Comparison of ENCODE assay signal across 8 cellular contexts in genomic region chr5:132466453-132467291, GRCh38. TPM values are rescaled to one million over a fixed set of nuclear protein-coding genes. Genes with fewer than 3 reads are reported as not detected.
DNase-seq lines count a peak whose midpoint lies in the region; ATAC-seq, FAIRE-seq and TF ChIP-seq lines count a peak whose summit lies in the region.

No MANE protein-coding gene starts in this region.

- no peak for FAIRE-seq in pancreas (lab: Jason Lieb, UNC)

- ATAC-seq in GM19025 (IDR thresholded peaks at IDR 0.05; ENCODE audit: low read depth, unreplicated experiment), result peak; percentile 62
- peak; percentile 60 for ATAC-seq in HG03159 (IDR thresholded peaks at IDR 0.05; ENCODE audit: unreplicated experiment)
- ATAC-seq in pancreas, result peak in 3 of 4 donors; percentile 35 to 57 (median 43)

- H3K36me3 ChIP-seq in BLaER1 treated with 17β-estradiol and CSF1 and Interleukin-3, amounts not matched to agents 10 nM and 100 nM, result peaks cover 0 to 15% (median 0%) of the 10 kb centered on the region in 11 experiments; a peak in 5 of 22 replicates
- H3K36me3 ChIP-seq in pancreas, result no peaks in the 10 kb centered on the region

- H3K27ac ChIP-seq in BLaER1 treated with 17β-estradiol and CSF1 and Interleukin-3, amounts not matched to agents 10 nM and 100 nM, result peak overlapping the region in 10 of 11 experiments; percentile 54 to 100 (median 98); a peak in 20 of 22 replicates
- H3K27ac ChIP-seq in pancreas, result peak overlapping the region in 1 of 4 donors; percentile 10

- no peaks in the 10 kb centered on the region for H3K27me3 ChIP-seq in BLaER1 treated with 17β-estradiol and CSF1 and Interleukin-3, amounts not matched to agents 10 nM and 100 nM
- no peaks in the 10 kb centered on the region for H3K27me3 ChIP-seq in pancreas

- peak overlapping the region in 9 of 11 experiments; percentile 70 to 88 (median 82); a peak in 18 of 22 replicates for H3K9ac ChIP-seq in BLaER1 treated with 17β-estradiol and CSF1 and Interleukin-3, amounts not matched to agents 10 nM and 100 nM

- peaks cover 82 to 100% (median 98%) of the 10 kb centered on the region in 10 experiments for H3K4me1 ChIP-seq in BLaER1 treated with 17β-estradiol and CSF1 and Interleukin-3, amounts not matched to agents 10 nM and 100 nM
- peaks cover 0 to 16% (median 0%) of the 10 kb centered on the region in 3 donors for H3K4me1 ChIP-seq in pancreas

- H3K4me3 ChIP-seq in BLaER1 treated with 17β-estradiol and CSF1 and Interleukin-3, amounts not matched to agents 10 nM and 100 nM, result peak overlapping the region in 9 of 10 experiments; percentile 1 to 56 (median 52); a peak in 16 of 20 replicates
- no peak overlapping the region for H3K4me3 ChIP-seq in pancreas

- no peak for TF ChIP-seq CTCF in pancreas (IDR thresholded peaks at IDR 0.05)

- WGBS in pancreas, 2 donors, result 76 to 78% methylated on average over 18 of the region's 18 CpGs

- peak in 3 of 5 experiments; percentile 53 to 93 (median 91) for DNase-seq in T-helper 2 cell
- peak; percentile 78 for DNase-seq in dermis blood vessel endothelial cell
- DNase-seq in pancreas, result peak in 1 of 6 donors; percentile 60
- no peak for DNase-seq in SHP77 (lab: John Stamatoyannopoulos, UW)
- DNase-seq in NCI-H1436 treated with DMSO at 0.1 percent for 48 hours (lab: John Stamatoyannopoulos, UW), result no peak

- intact Hi-C loops in pancreas (cut with DNase I), result no loop called here

- peak overlapping the region; percentile 80 to 98 (median 96) for H3K4me2 ChIP-seq in BLaER1 treated with 17β-estradiol and CSF1 and Interleukin-3, amounts not matched to agents 10 nM and 100 nM

- H4K20me1 ChIP-seq in BLaER1 treated with 17β-estradiol and CSF1 and Interleukin-3, amounts not matched to agents 10 nM and 100 nM, result peaks cover 0 to 14% (median 0%) of the 10 kb centered on the region in 11 experiments; a peak in 2 of 22 replicates

- peaks cover 0 to 7% (median 0%) of the 10 kb centered on the region in 11 experiments; a peak in 2 of 22 replicates for H3K9me3 ChIP-seq in BLaER1 treated with 17β-estradiol and CSF1 and Interleukin-3, amounts not matched to agents 10 nM and 100 nM (replicated peaks in 1 of 11)
- no peaks in the 10 kb centered on the region for H3K9me3 ChIP-seq in pancreas

RNA-seq across cellular contexts. Expression of gene IRF1, which starts 23.9 kb away (rescaled TPM):
- 26.4 TPM in 2 replicates for total RNA-seq in dermis blood vessel endothelial cell
- 10 to 100 TPM in 4 of 6 donors, 1 to 10 TPM in 2; 7.0 to 28.0 (median 11.1) TPM for total RNA-seq in pancreas
- polyA plus RNA-seq in pancreas, result 10 to 100 TPM in 1 of 2 donors, 1 to 10 TPM in 1; 8.5 to 30.8 TPM

Comparison
In these comparisons a context has a peak if more than half of its experiments do, and no peak if none do; other contexts are left out.
1. H3K4me3 ChIP-seq: peak in BLaER1 treated with 17β-estradiol and CSF1 and Interleukin-3, amounts not matched to agents 10 nM and 100 nM (9 of 10); none in pancreas (0 of 4).
2. DNase-seq: peak in T-helper 2 cell (3 of 5) and dermis blood vessel endothelial cell (single experiment); none in SHP77 (0 of 2) and NCI-H1436 treated with DMSO at 0.1 percent for 48 hours (single experiment).
3. Peak in every context shown above with its lines, with median percentiles within 50 percentile points of each other: ATAC-seq.